ENCODE assay signal across 1 cellular context in the genomic region with DNA sequence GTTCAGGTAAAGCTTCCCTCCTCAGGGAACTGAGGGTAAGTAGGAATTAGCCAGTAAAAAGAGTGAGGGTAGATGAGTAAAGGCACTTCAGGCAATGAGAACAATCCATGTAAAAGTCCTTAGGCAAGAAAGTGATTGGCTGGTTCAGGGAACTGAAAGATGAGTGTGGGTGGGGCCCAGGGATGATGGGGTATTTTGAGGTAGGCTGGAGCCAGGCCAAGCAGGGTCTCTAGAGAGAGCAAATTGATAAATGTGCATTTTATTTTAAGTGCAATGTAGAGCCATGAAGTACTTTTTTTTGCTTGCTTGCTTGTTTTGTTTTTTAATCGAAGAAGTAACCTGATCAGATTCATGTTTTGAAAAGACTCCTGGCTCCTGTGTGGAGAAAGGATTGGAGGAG.
TF ChIP-seq lines count a peak whose summit lies in the region.

No MANE protein-coding gene starts in this region.

TF ChIP-seq in IMR-90, 13 proteins besides CTCF, POLR2A, EP300 and RAD21 (continued from another document):
- TF ChIP-seq USF2 (IDR thresholded peaks at IDR 0.05; ENCODE audit: low read depth, low read length) (no peak), BHLHE40 (IDR thresholded peaks at IDR 0.05; ENCODE audit: low read depth, low read length) (no peak), CHD1 (IDR thresholded peaks at IDR 0.05; ENCODE audit: low read depth, low read length) (no peak), ELK1 (IDR thresholded peaks at IDR 0.05; ENCODE audit: borderline replicate concordance, low read depth, low read length) (no peak), FOS (IDR thresholded peaks at IDR 0.05; ENCODE audit: low read depth, low read length) (no peak), RCOR1 (IDR thresholded peaks at IDR 0.05; ENCODE audit: insufficient replicate concordance, low read length) (no peak), MXI1 (IDR thresholded peaks at IDR 0.05; ENCODE audit: borderline replicate concordance, low read depth, low read length) (no peak)
